In the genomic region with DNA sequence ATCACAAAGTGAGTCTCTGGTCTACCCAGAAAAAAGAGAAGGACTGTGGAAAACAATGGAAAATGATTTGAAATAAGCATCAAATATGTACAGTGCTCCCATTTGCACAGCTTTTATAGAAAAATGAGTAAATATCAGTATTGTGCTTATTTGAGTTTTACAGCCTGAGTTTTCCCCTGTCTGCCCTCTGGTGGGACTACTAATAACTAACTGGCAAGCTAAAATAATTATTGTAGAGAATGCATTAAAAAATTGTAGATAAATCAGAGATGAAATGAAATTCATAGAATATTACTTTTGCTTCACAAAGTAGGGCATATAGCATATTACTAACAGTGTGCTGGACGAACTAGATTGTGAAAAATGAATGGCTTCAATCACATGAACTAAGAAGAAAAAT, we compare ENCODE assay signal across 13 cellular contexts.
DNase-seq lines count a peak whose midpoint lies in the region; ATAC-seq, FAIRE-seq and TF ChIP-seq lines count a peak whose summit lies in the region.
"Had no signal": no experiment of that assay in that cellular context is flagged by ENCODE, and none has a peak within 500 bp of the region (broad histone marks: within the 10 kb centered on the region; RNA-seq: fewer than 3 reads in every experiment).

No MANE protein-coding gene starts in this region.

- no peak overlapping the region for H3K4me2 ChIP-seq in HepG2 (ENCODE audit: low read depth, low read length)

- H3K9ac ChIP-seq in liver (ENCODE audit: low read depth in 1 of 2, low read length in 2 of 2) (no peak overlapping the region), HepG2 (ENCODE audit: insufficient read depth, low read depth, low read length) (no peak overlapping the region)

- H3K4me1 Mint-ChIP-seq in type B pancreatic cell (ENCODE audit: unreplicated experiment), result peaks cover 6% of the 10 kb centered on the region
- H3K4me1 Mint-ChIP-seq: central memory CD8-positive, alpha-beta T cell; naive B cell; T-helper 17 cell had no signal

- TF ChIP-seq CTCF in liver (IDR thresholded peaks at IDR 0.05; ENCODE audit: low read depth, low read length, missing input control) (no peak), HepG2 (CRISPR knock-in tag; IDR thresholded peaks at IDR 0.05) (no peak), fibroblast of pulmonary artery (IDR thresholded peaks at IDR 0.05; ENCODE audit: low read length, missing control alignments) (peak; percentile 49), type B pancreatic cell (conservative IDR thresholded peaks at IDR 0.05) (peak; percentile 51)

- no peak overlapping the region for H3K27ac Mint-ChIP-seq in type B pancreatic cell
- H3K27ac Mint-ChIP-seq: naive B cell, T-helper 17 cell had no signal

- H3K4me3 Mint-ChIP-seq in type B pancreatic cell, result no peak overlapping the region
- H3K4me3 Mint-ChIP-seq: central memory CD8-positive, alpha-beta T cell; naive B cell; T-helper 17 cell had no signal

- H3K36me3 ChIP-seq in liver (ENCODE audit: control insufficient read depth in 4 of 4, insufficient read depth in 3 of 4, low read depth in 1 of 4, low read length in 3 of 4), result no peaks in the 10 kb centered on the region
- H3K36me3 ChIP-seq in HepG2 (replicated peaks in 1 of 2; ENCODE audit: control insufficient read depth in 1 of 2, insufficient read depth in 2 of 2, low read length in 2 of 2), result no peaks in the 10 kb centered on the region

- ATAC-seq in HepG2 (no peak), sciatic nerve (no peak), HG02571 (IDR thresholded peaks at IDR 0.05; ENCODE audit: unreplicated experiment) (no peak)
- ATAC-seq: T-helper 17 cell had no signal

- H3K27me3 ChIP-seq in liver (ENCODE audit: control insufficient read depth in 4 of 4, insufficient read depth in 4 of 4, low read length in 3 of 4), result no peaks in the 10 kb centered on the region
- no peaks in the 10 kb centered on the region; a peak in 1 of 5 replicates for H3K27me3 ChIP-seq in HepG2 (ENCODE audit: control insufficient read depth in 1 of 2, insufficient read depth in 2 of 2, low read length in 2 of 2)

- H3K9me3 ChIP-seq in liver (ENCODE audit: control insufficient read depth in 4 of 4, low read length in 3 of 4) (no peaks in the 10 kb centered on the region), HepG2 (ENCODE audit: low read length) (no peaks in the 10 kb centered on the region; the same call in 1 of the 2 replicates)

- FAIRE-seq in HepG2 (lab: Jason Lieb, UNC), result no peak

- H3K27me3 Mint-ChIP-seq in type B pancreatic cell, result no peaks in the 10 kb centered on the region
- H3K27me3 Mint-ChIP-seq: central memory CD8-positive, alpha-beta T cell; naive B cell; T-helper 17 cell had no signal

- H3K27ac ChIP-seq in liver (ENCODE audit: low read depth in 1 of 2, low read length in 2 of 2) (no peak overlapping the region), HepG2 (ENCODE audit: extremely low read length, insufficient read depth, low read length) (no peak overlapping the region)

- peaks cover 4% of the 10 kb centered on the region for H3K36me3 Mint-ChIP-seq in type B pancreatic cell
- H3K36me3 Mint-ChIP-seq: naive B cell had no signal

- no peak overlapping the region for H2AFZ ChIP-seq in HepG2 (ENCODE audit: low read length)

- H3K4me3 ChIP-seq in liver (ENCODE audit: low read depth in 1 of 3, low read length in 3 of 3) (no peak overlapping the region), HepG2 (replicated peaks in 1 of 3; ENCODE audit: insufficient read depth in 1 of 3, low read depth in 2 of 3, low read length in 3 of 3) (no peak overlapping the region), fibroblast of pulmonary artery (replicated peaks; ENCODE audit: low read depth, low read length) (no peak overlapping the region)

- intact Hi-C loops in HepG2 (cut with micrococcal nuclease; ENCODE audit: unreplicated experiment) (no loop called here), sciatic nerve (cut with DNase I) (no loop called here)

- TF ChIP-seq EP300 in HepG2 (IDR thresholded peaks at IDR 0.05; ENCODE audit: low read depth in 2 of 2, low read length in 2 of 2) (no peak), HepG2 (CRISPR knock-in tag; IDR thresholded peaks at IDR 0.05; ENCODE audit: borderline replicate concordance) (no peak)

- peaks cover 6% of the 10 kb centered on the region for H3K9me3 Mint-ChIP-seq in type B pancreatic cell

- no peaks in the 10 kb centered on the region for H3K79me2 ChIP-seq in HepG2 (ENCODE audit: insufficient read depth, low read length)

- no TSS peak for BruUV-seq in HepG2 (replicated peaks; lab: Mats Ljungman, UMichigan)

- in situ Hi-C loops in HepG2 (cut with HindIII; ENCODE audit: extremely low pct_ligation_motif_present, low pct_unique_long_range_greater_than_20kb), result no loop called here

- POLR2A ChIA-PET in HepG2 (lab: Yijun Ruan, JAX), result no interaction called here

- DNase-seq in HepG2 (ENCODE audit: low spot score) (no peak), RPMI8226 (peak; percentile 26), fibroblast of pulmonary artery (ENCODE audit: low read depth) (peak; percentile 53), type B pancreatic cell (ENCODE audit: extremely low spot score, unreplicated experiment) (no peak), sciatic nerve (ENCODE audit: low spot score) (no peak), cerebellar nuclear complex (lab: John Stamatoyannopoulos, UW) (no peak)
- DNase-seq: activated CD8-positive, alpha-beta memory T cell treated with anti-CD3 and anti-CD28 coated beads, Interleukin-2, amount 50 U/mL, for 48 hours; naive B cell; stimulated activated CD4-positive, alpha-beta T cell treated with anti-CD3 and anti-CD28 coated beads, Interleukin-1b, Interleukin-23, amount 100 ng/mL, for 48 hours; T-helper 17 cell had no signal

- 82% methylated on average over 1 of the region's 1 CpG for WGBS in liver
- WGBS in HepG2 (ENCODE audit: low lambda C conversion rate), result 0% methylated on average over 1 of the region's 1 CpG

- CTCF ChIA-PET in HepG2 (lab: Yijun Ruan, JAX; ENCODE audit: low intra/inter-chr PET ratio, low total read pairs), result no interaction called here

- peak; percentile 44 for TF ChIP-seq RAD21 in liver (IDR thresholded peaks at IDR 0.05)
- no peak for TF ChIP-seq RAD21 in HepG2 (CRISPR knock-in tag; IDR thresholded peaks at IDR 0.05)

- no peaks in the 10 kb centered on the region for H4K20me1 ChIP-seq in HepG2 (ENCODE audit: insufficient read depth, low read length)

- TF ChIP-seq POLR2A in HepG2 (IDR thresholded peaks at IDR 0.05; ENCODE audit: insufficient read depth in 1 of 2, low read depth in 2 of 2, low read length in 2 of 2), result no peak

- H3K4me1 ChIP-seq in liver (ENCODE audit: control insufficient read depth in 4 of 4, insufficient read depth in 4 of 4, low read length in 3 of 4), result no peaks in the 10 kb centered on the region
- no peaks in the 10 kb centered on the region for H3K4me1 ChIP-seq in HepG2 (ENCODE audit: insufficient read depth, low read length)

TF ChIP-seq in liver, 16 proteins besides CTCF, POLR2A, EP300 and RAD21 (continues in another document):
- no peak for TF ChIP-seq HNF4G (IDR thresholded peaks at IDR 0.05)
- TF ChIP-seq NR2F2 (IDR thresholded peaks at IDR 0.05), result no peak
- no peak for TF ChIP-seq FOXA2 (IDR thresholded peaks at IDR 0.05)
- no peak for TF ChIP-seq EGR1 (IDR thresholded peaks at IDR 0.05; ENCODE audit: low read depth in 2 of 2)
- TF ChIP-seq TAF1 (conservative IDR thresholded peaks at IDR 0.05), result no peak
- TF ChIP-seq GABPA (IDR thresholded peaks at IDR 0.05 in 1 of 2, conservative IDR thresholded peaks at IDR 0.05 in 1 of 2), result no peak
- TF ChIP-seq, protein P1, sequence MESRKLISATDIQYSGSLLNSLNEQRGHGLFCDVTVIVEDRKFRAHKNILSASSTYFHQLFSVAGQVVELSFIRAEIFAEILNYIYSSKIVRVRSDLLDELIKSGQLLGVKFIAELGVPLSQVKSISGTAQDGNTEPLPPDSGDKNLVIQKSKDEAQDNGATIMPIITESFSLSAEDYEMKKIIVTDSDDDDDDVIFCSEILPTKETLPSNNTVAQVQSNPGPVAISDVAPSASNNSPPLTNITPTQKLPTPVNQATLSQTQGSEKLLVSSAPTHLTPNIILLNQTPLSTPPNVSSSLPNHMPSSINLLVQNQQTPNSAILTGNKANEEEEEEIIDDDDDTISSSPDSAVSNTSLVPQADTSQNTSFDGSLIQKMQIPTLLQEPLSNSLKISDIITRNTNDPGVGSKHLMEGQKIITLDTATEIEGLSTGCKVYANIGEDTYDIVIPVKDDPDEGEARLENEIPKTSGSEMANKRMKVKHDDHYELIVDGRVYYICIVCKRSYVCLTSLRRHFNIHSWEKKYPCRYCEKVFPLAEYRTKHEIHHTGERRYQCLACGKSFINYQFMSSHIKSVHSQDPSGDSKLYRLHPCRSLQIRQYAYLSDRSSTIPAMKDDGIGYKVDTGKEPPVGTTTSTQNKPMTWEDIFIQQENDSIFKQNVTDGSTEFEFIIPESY (IDR thresholded peaks at IDR 0.05), result no peak
- no peak for TF ChIP-seq FOXA1 (IDR thresholded peaks at IDR 0.05)

TF ChIP-seq in HepG2, 621 proteins besides CTCF, POLR2A, EP300 and RAD21 (continues in another document):
- TF ChIP-seq ZSCAN25 (CRISPR knock-in tag; IDR thresholded peaks at IDR 0.05), result no peak
- TF ChIP-seq ZNF777 (CRISPR knock-in tag; IDR thresholded peaks at IDR 0.05), result no peak
- no peak for TF ChIP-seq ZNF550 (CRISPR knock-in tag; IDR thresholded peaks at IDR 0.05; ENCODE audit: borderline replicate concordance)
- TF ChIP-seq, protein P2, sequence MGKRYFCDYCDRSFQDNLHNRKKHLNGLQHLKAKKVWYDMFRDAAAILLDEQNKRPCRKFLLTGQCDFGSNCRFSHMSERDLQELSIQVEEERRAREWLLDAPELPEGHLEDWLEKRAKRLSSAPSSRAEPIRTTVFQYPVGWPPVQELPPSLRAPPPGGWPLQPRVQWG (CRISPR knock-in tag; IDR thresholded peaks at IDR 0.05; ENCODE audit: borderline replicate concordance, low read depth), result no peak
- no peak for TF ChIP-seq FOXC1 (CRISPR knock-in tag; IDR thresholded peaks at IDR 0.05; ENCODE audit: borderline replicate concordance)
- TF ChIP-seq KDM4B (CRISPR knock-in tag; IDR thresholded peaks at IDR 0.05), result no peak

Comparison
In these comparisons a context has a peak if more than half of its experiments do, and no peak if none do; other contexts are left out.
1. CTCF ChIP-seq: peak in fibroblast of pulmonary artery (single experiment) and type B pancreatic cell (single experiment); none in liver (single experiment) and HepG2 (single experiment).
2. DNase-seq: peak in RPMI8226 (single experiment) and fibroblast of pulmonary artery (single experiment); none in HepG2 (single experiment), type B pancreatic cell (single experiment), sciatic nerve (single experiment) and cerebellar nuclear complex (0 of 2).